In the genomic region with DNA sequence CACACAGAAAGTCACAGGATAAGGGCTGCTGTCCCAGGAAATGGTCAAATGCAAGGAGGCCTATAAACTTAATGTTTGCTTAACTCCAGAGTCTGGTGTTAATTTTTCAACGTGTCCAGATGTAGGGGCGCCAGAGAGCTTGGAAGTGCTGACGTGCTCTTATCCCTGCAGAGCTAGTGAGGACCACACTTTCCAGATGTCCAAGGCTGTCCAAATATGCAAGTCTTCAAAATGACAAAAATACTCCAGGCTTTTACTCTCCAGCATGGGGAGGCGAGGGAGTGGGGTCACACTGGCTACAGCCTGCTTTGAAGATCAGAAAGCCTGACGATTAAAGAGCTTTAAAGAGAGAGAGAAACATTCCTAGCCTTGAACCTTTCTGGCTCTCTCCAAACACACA, we compare ENCODE assay signal across 8 cellular contexts.
DNase-seq lines count a peak whose midpoint lies in the region; ATAC-seq and TF ChIP-seq lines count a peak whose summit lies in the region.

No MANE protein-coding gene starts in this region.

- ATAC-seq in HG03108 (IDR thresholded peaks at IDR 0.05; ENCODE audit: unreplicated experiment) (no peak), GM21423 (IDR thresholded peaks at IDR 0.05; ENCODE audit: unreplicated experiment) (no peak)

- no peak for TF ChIP-seq CTCF in GM20000 (IDR thresholded peaks at IDR 0.05; ENCODE audit: extremely low read depth, missing control alignments)

- DNase-seq in EH (ENCODE audit: low read depth) (peak; percentile 78), OCI-M1 (lab: John Stamatoyannopoulos, UW) (peak; percentile 10), fibroblast of gingiva (ENCODE audit: low read depth) (peak; percentile 72), pons (ENCODE audit: low spot score) (peak; percentile 35), GM20000 (ENCODE audit: low spot score) (no peak)
- no peak for DNase-seq in activated CD4-positive, CD25-positive, alpha-beta regulatory T cell treated with anti-CD3 and anti-CD28 coated beads, Interleukin-2, amount 50 U/mL, for 72 hours

Comparison
In these comparisons a context has a peak if more than half of its experiments do, and no peak if none do; other contexts are left out.
1. DNase-seq: peak in EH (single experiment), OCI-M1 (single experiment), fibroblast of gingiva (single experiment) and pons (single experiment); none in activated CD4-positive, CD25-positive, alpha-beta regulatory T cell treated with anti-CD3 and anti-CD28 coated beads, Interleukin-2, amount 50 U/mL, for 72 hours (single experiment) and GM20000 (single experiment).